1 cellular context compared by ENCODE assay signal in genomic region chr1:156456625-156457465, GRCh38.
TF ChIP-seq lines count a peak whose summit lies in the region.

No MANE protein-coding gene starts in this region.

TF ChIP-seq in SK-N-SH, 30 proteins besides CTCF, POLR2A, EP300 and RAD21 (continued from another document):
- TF ChIP-seq REST (IDR thresholded peaks at IDR 0.05; ENCODE audit: low read depth, low read length) (no peak), EZH2phosphoT487 (IDR thresholded peaks at IDR 0.05; ENCODE audit: borderline replicate concordance, low read depth) (no peak), CHD2 (IDR thresholded peaks at IDR 0.05; ENCODE audit: low read length, partially characterized antibody) (no peak), GABPA (IDR thresholded peaks at IDR 0.05; ENCODE audit: low read depth) (peak; percentile 71), RFX5 (IDR thresholded peaks at IDR 0.05; ENCODE audit: low read length) (no peak), ELF1 (IDR thresholded peaks at IDR 0.05) (peak; percentile 78), PBX3 (IDR thresholded peaks at IDR 0.05) (peak; percentile 74), TCF12 (IDR thresholded peaks at IDR 0.05) (no peak), JUND (IDR thresholded peaks at IDR 0.05) (no peak), FOXJ3 (CRISPR knock-in tag; IDR thresholded peaks at IDR 0.05) (no peak), ZBTB33 (IDR thresholded peaks at IDR 0.05; ENCODE audit: borderline replicate concordance, low read depth) (no peak), USF1 (IDR thresholded peaks at IDR 0.05; ENCODE audit: borderline replicate concordance, low read depth) (peak; percentile 89), TAF1 (IDR thresholded peaks at IDR 0.05; ENCODE audit: borderline replicate concordance, low read depth, low read length) (peak; percentile 47)
